In the genomic region with DNA sequence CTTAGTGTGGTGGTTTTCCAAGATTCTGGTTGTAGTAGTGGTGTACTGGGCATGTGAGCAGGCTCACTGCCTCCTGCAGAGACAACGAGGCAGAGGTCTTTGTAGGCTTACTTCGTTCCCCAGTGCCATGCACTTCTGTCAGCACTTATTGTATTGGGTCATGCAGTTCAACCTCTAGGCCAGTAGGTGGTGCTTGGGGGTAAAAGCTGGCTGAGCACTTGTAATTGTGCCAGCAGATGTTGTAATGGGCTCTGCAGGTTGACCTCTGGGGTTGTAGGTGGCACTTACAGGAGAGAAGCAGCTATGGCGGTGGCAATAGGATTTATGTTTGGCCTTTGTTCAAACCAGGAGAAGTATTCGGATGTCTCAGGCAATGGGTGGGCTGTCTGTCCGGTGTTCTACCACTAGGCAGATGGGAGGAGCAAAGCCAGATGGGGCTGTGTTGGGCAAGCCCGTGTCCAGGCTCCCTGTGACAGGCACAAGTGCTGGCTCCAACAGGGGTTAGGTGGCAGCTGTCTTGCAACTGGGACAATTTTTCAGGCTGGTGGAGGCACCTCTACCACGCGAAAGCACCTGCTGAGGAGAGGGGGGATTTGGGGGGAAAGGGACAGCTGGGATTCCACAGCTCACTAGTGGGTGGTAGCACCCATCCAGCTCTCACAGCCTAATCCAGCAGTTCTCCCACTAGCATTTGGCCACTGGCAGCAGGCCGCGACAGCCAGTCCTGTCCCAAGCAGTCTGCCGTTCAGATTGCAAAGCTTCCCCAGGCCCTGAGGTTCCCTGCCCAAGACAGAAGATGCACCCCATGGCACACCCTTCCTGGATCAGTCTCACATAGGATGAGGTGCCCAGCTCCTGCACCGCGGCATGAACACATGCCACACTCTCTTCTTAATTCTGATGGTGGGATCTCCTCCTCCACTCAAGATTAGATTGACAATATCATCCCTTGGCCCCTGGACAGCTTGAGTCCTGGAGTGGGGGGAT, we compare ENCODE assay signal across 8 cellular contexts.
DNase-seq lines count a peak whose midpoint lies in the region; ATAC-seq and TF ChIP-seq lines count a peak whose summit lies in the region.

No MANE protein-coding gene starts in this region.

- H3K4me2 ChIP-seq in OCI-LY3 (ENCODE audit: low read length), result peak overlapping the region; percentile 25; the same call in 1 of the 2 replicates

- no peak overlapping the region for H2AFZ ChIP-seq in OCI-LY3 (ENCODE audit: low read depth, low read length)

- DNase-seq in GM12864 (ENCODE audit: low read depth), result peak; percentile 33
- DNase-seq in HuH-7 (ENCODE audit: low spot score), result peak; percentile 35
- DNase-seq in activated T-helper 2 cell treated with anti-CD3 and anti-CD28 coated beads, Interferon-gamma antibody, Interleukin-2, Interleukin-4, amounts not matched to agents 10 μg/mL and 5 μg/mL and 100 μg/mL, durations not matched to agents 14 hours and 24 hours and 36 hours (ENCODE audit: low spot score), result peak; percentile 40
- peak; percentile 73 to 78 for DNase-seq in cardiac muscle cell (ENCODE audit: low read depth in 1 of 2, low spot score in 1 of 2)
- peak; percentile 24 for DNase-seq in pulmonary artery endothelial cell (ENCODE audit: low read depth, low spot score)
- no peak for DNase-seq in occipital lobe (lab: John Stamatoyannopoulos, UW)

- intact Hi-C loops in activated T-helper 2 cell treated with anti-CD3 and anti-CD28 coated beads, Interferon-gamma antibody, Interleukin-2, Interleukin-4, amounts not matched to agents 10 μg/mL and 5 μg/mL and 100 μg/mL, durations not matched to agents 14 hours and 24 hours and 36 hours (cut with micrococcal nuclease), result loop anchor here (1.0 to 10.0 kb wide), 3 partner anchors 99 to 365 kb away; no protein-coding TSS in a partner anchor

- H3K4me3 Mint-ChIP-seq in activated T-helper 2 cell treated with anti-CD3 and anti-CD28 coated beads, Interferon-gamma antibody, Interleukin-2, Interleukin-4, amounts not matched to agents 10 μg/mL and 5 μg/mL and 100 μg/mL, durations not matched to agents 14 hours and 24 hours and 36 hours (ENCODE audit: low read depth), result no peak overlapping the region

- H3K27me3 Mint-ChIP-seq in activated T-helper 2 cell treated with anti-CD3 and anti-CD28 coated beads, Interferon-gamma antibody, Interleukin-2, Interleukin-4, amounts not matched to agents 10 μg/mL and 5 μg/mL and 100 μg/mL, durations not matched to agents 14 hours and 24 hours and 36 hours (ENCODE audit: low read depth), result peaks cover 16% of the 10 kb centered on the region

- H3K9me3 ChIP-seq in OCI-LY3 (ENCODE audit: insufficient read depth, low read length) (no peaks in the 10 kb centered on the region), cardiac muscle cell (ENCODE audit: low read depth) (no peaks in the 10 kb centered on the region)

- H3K27me3 ChIP-seq in OCI-LY3 (ENCODE audit: low read depth, low read length) (no peaks in the 10 kb centered on the region), cardiac muscle cell (no peaks in the 10 kb centered on the region)

- no peak overlapping the region for H3K27ac Mint-ChIP-seq in activated T-helper 2 cell treated with anti-CD3 and anti-CD28 coated beads, Interferon-gamma antibody, Interleukin-2, Interleukin-4, amounts not matched to agents 10 μg/mL and 5 μg/mL and 100 μg/mL, durations not matched to agents 14 hours and 24 hours and 36 hours

- H3K27ac ChIP-seq in OCI-LY3 (ENCODE audit: low read length) (no peak overlapping the region), cardiac muscle cell (no peak overlapping the region)

- no peaks in the 10 kb centered on the region for H3K36me3 Mint-ChIP-seq in activated T-helper 2 cell treated with anti-CD3 and anti-CD28 coated beads, Interferon-gamma antibody, Interleukin-2, Interleukin-4, amounts not matched to agents 10 μg/mL and 5 μg/mL and 100 μg/mL, durations not matched to agents 14 hours and 24 hours and 36 hours (ENCODE audit: low read depth)

- TF ChIP-seq CTCF in GM12864 (IDR thresholded peaks at IDR 0.05; ENCODE audit: low read depth, low read length, missing control alignments), result peak; percentile 94
- TF ChIP-seq CTCF in OCI-LY3 (IDR thresholded peaks at IDR 0.05; ENCODE audit: low read depth, low read length), result peak; percentile 77
- peak; percentile 90 for TF ChIP-seq CTCF in cardiac muscle cell (IDR thresholded peaks at IDR 0.05; ENCODE audit: low read depth, low read length)

- H3K4me1 ChIP-seq in OCI-LY3 (ENCODE audit: low read length), result no peaks in the 10 kb centered on the region
- no peaks in the 10 kb centered on the region for H3K4me1 ChIP-seq in cardiac muscle cell (ENCODE audit: low read depth)

- peaks cover 2% of the 10 kb centered on the region for H3K4me1 Mint-ChIP-seq in activated T-helper 2 cell treated with anti-CD3 and anti-CD28 coated beads, Interferon-gamma antibody, Interleukin-2, Interleukin-4, amounts not matched to agents 10 μg/mL and 5 μg/mL and 100 μg/mL, durations not matched to agents 14 hours and 24 hours and 36 hours (ENCODE audit: low read depth)

- no peaks in the 10 kb centered on the region for H4K20me1 ChIP-seq in OCI-LY3 (ENCODE audit: insufficient read depth, low read length)

- peak; percentile 97 for ATAC-seq in GM21825 (IDR thresholded peaks at IDR 0.05; ENCODE audit: unreplicated experiment)

- no peak overlapping the region for H3K4me3 ChIP-seq in GM12864 (ENCODE audit: low read depth, low read length)
- H3K4me3 ChIP-seq in OCI-LY3 (ENCODE audit: low read length), result no peak overlapping the region
- H3K4me3 ChIP-seq in cardiac muscle cell, result no peak overlapping the region

- H3K9ac ChIP-seq in OCI-LY3 (ENCODE audit: low read length), result no peak overlapping the region

- H3K36me3 ChIP-seq in OCI-LY3 (replicated peaks; ENCODE audit: low read depth, low read length), result no peaks in the 10 kb centered on the region
- no peaks in the 10 kb centered on the region for H3K36me3 ChIP-seq in cardiac muscle cell

- H3K9me3 Mint-ChIP-seq in activated T-helper 2 cell treated with anti-CD3 and anti-CD28 coated beads, Interferon-gamma antibody, Interleukin-2, Interleukin-4, amounts not matched to agents 10 μg/mL and 5 μg/mL and 100 μg/mL, durations not matched to agents 14 hours and 24 hours and 36 hours, result no peaks in the 10 kb centered on the region

- H3K79me2 ChIP-seq in OCI-LY3 (ENCODE audit: low read length), result no peaks in the 10 kb centered on the region
